Comparison of ENCODE assay signal across 8 cellular contexts in the genomic region with DNA sequence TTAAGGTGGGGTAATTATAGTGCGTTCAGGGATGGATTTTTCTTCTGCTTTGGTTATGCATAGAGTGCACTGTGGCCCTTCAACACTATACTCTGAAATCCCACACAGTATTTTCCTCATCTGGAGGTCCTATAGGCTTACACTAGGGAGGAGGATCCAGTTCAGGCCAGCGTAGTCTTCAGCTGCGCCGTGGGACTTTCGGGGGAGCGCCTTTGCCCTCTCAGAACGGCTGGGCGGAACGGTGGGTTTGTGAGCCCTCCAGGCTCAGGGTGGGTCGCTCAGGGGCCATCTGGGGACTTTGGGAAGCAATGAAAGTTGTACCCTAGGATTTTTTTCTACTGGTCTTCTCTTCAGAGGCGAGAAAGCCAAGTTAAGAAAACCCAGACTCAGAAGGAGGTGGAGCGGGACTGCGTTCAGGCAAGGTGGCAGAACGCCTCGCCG. TPM values are rescaled to one million over a fixed set of nuclear protein-coding genes. Genes with fewer than 3 reads are reported as not detected.
DNase-seq lines count a peak whose midpoint lies in the region; ATAC-seq and TF ChIP-seq lines count a peak whose summit lies in the region.

No MANE protein-coding gene starts in this region.

- H3K4me1 Mint-ChIP-seq in type B pancreatic cell (ENCODE audit: unreplicated experiment): peaks cover 17% of the 10 kb centered on the region

- H3K9me3 Mint-ChIP-seq in type B pancreatic cell: no peaks in the 10 kb centered on the region

- peak overlapping the region; percentile 90 to 96 (median 91) for H3K27ac ChIP-seq in right lobe of liver

- no peaks in the 10 kb centered on the region for H3K27me3 ChIP-seq in right lobe of liver

- WGBS in right lobe of liver (ENCODE audit: insufficient coverage, low coverage, low lambda C conversion rate, missing lambda C conversion rate): under 1% methylated on average over 16 of the region's 16 CpGs

- H3K27me3 Mint-ChIP-seq in type B pancreatic cell: no peaks in the 10 kb centered on the region

- ATAC-seq in GM19043 (IDR thresholded peaks at IDR 0.05; ENCODE audit: low read depth, unreplicated experiment) (peak; percentile 58), HG03159 (IDR thresholded peaks at IDR 0.05; ENCODE audit: unreplicated experiment) (peak; percentile 15), right lobe of liver (peak; percentile 21 to 42 (median 36))

- H3K4me3 ChIP-seq in choroid plexus epithelial cell (ENCODE audit: low read depth, low read length): peak overlapping the region; percentile 86
- peak overlapping the region; percentile 69 to 99 (median 97) for H3K4me3 ChIP-seq in right lobe of liver

- peak overlapping the region; percentile 95 for H3K4me3 Mint-ChIP-seq in type B pancreatic cell

- peak; percentile 91 for DNase-seq in DMS114 treated with DMSO at 0.1 percent for 48 hours (lab: John Stamatoyannopoulos, UW; ENCODE audit: unreplicated experiment)
- peak; percentile 93 for DNase-seq in OCI-M1 (lab: John Stamatoyannopoulos, UW)
- DNase-seq in choroid plexus epithelial cell (ENCODE audit: low read depth): peak; percentile 80
- peak in 1 of 3 donors; percentile 70 for DNase-seq in right lobe of liver
- peak; percentile 76 for DNase-seq in type B pancreatic cell (ENCODE audit: extremely low spot score, unreplicated experiment)
- DNase-seq in SIG-M5 (lab: John Stamatoyannopoulos, UW): no peak

- H3K9me3 ChIP-seq in right lobe of liver: no peaks in the 10 kb centered on the region

- peaks cover 0 to 13% (median 4%) of the 10 kb centered on the region in 4 donors for H3K4me1 ChIP-seq in right lobe of liver

- intact Hi-C loops in right lobe of liver (cut with DNase I): no loop called here

- peak; percentile 68 for TF ChIP-seq CTCF in choroid plexus epithelial cell (conservative IDR thresholded peaks at IDR 0.05; ENCODE audit: low read depth, low read length)
- peak in 1 of 4 donors; percentile 19 for TF ChIP-seq CTCF in right lobe of liver (IDR thresholded peaks at IDR 0.05)
- TF ChIP-seq CTCF in type B pancreatic cell (conservative IDR thresholded peaks at IDR 0.05): no peak

- no peaks in the 10 kb centered on the region for H3K36me3 ChIP-seq in right lobe of liver

- no peaks in the 10 kb centered on the region for H3K36me3 Mint-ChIP-seq in type B pancreatic cell

- H3K27ac Mint-ChIP-seq in type B pancreatic cell: peak overlapping the region; percentile 99

- no peak for TF ChIP-seq POLR2A in right lobe of liver (IDR thresholded peaks at IDR 0.05)

RNA-seq across cellular contexts. Expression of gene VPS26A, which starts 0.7 kb away (rescaled TPM):
- total RNA-seq in right lobe of liver: 10 to 100 TPM; 13.3 to 24.7 (median 19.3) TPM
- total RNA-seq in type B pancreatic cell (ENCODE audit: low replicate concordance): 56.0 and 57.6 TPM in 2 replicates

RNA-seq across cellular contexts. Expression of gene SRGN, which starts 35.4 kb away (rescaled TPM):
- total RNA-seq in right lobe of liver (10 to 100 TPM; 20.0 to 95.1 (median 31.9) TPM), type B pancreatic cell (ENCODE audit: low replicate concordance) (not detected in 2 replicates)

RNA-seq across cellular contexts. Expression of gene SUPV3L1, which starts 56.7 kb away (rescaled TPM):
- total RNA-seq in right lobe of liver: 10 to 100 TPM; 18.4 to 28.5 (median 22.6) TPM
- total RNA-seq in type B pancreatic cell (ENCODE audit: low replicate concordance): 30.7 and 36.6 TPM in 2 replicates

Comparison
In these comparisons a context has a peak if more than half of its experiments do, and no peak if none do; other contexts are left out.
1. RNA of gene SRGN, which starts 35.4 kb away (total RNA-seq): 20.0 to 95.1 TPM in right lobe of liver; not detected in type B pancreatic cell; every median in the first group is over 10 times any median in the second.
2. Peak in every context shown above with its lines, with median percentiles within 50 percentile points of each other: ATAC-seq.